ENCODE assay signal across 17 cellular contexts in genomic region chr14:104510794-104511611, GRCh38.
DNase-seq lines count a peak whose midpoint lies in the region; ATAC-seq and TF ChIP-seq lines count a peak whose summit lies in the region.
"Had no signal": no experiment of that assay in that cellular context is flagged by ENCODE, and none has a peak within 500 bp of the region (broad histone marks: within the 10 kb centered on the region; RNA-seq: fewer than 3 reads in every experiment).

No MANE protein-coding gene starts in this region.

- H3K36me3 ChIP-seq in heart right ventricle (no peaks in the 10 kb centered on the region), prostate gland (no peaks in the 10 kb centered on the region)
- H3K36me3 ChIP-seq: ascending aorta had no signal

- POLR2A ChIA-PET in activated CD4-positive, alpha-beta memory T cell treated with anti-CD3 and anti-CD28 coated beads for 36 hours (lab: Charles Lee): no interaction called here

- CTCF ChIA-PET in activated CD4-positive, alpha-beta memory T cell treated with anti-CD3 and anti-CD28 coated beads for 36 hours (lab: Charles Lee): no interaction called here

- H3K27me3 ChIP-seq in heart right ventricle (peaks cover 0 to 6% (median 0%) of the 10 kb centered on the region in 7 donors), prostate gland (replicated peaks; ENCODE audit: insufficient read depth) (peaks cover 10% of the 10 kb centered on the region)
- H3K27me3 ChIP-seq: ascending aorta had no signal

- no peaks in the 10 kb centered on the region for H3K36me3 Mint-ChIP-seq in activated CD4-positive, alpha-beta memory T cell treated with anti-CD3 and anti-CD28 coated beads for 36 hours
- H3K36me3 Mint-ChIP-seq: stimulated activated memory B cell treated with anti-CD40 and anti-IgM and Interleukin-4, amounts not matched to agents 10 μg/mL and 1 μg/mL and 100 μg/mL, for 72 hours had no signal

- H3K4me1 ChIP-seq in heart right ventricle: peaks cover 0 to 11% (median 0%) of the 10 kb centered on the region in 9 donors
- H3K4me1 ChIP-seq in prostate gland (replicated peaks): no peaks in the 10 kb centered on the region
- H3K4me1 ChIP-seq: ascending aorta had no signal

- intact Hi-C loops in heart right ventricle (cut with DNase I): no loop called here
- intact Hi-C loops in prostate gland (cut with DNase I): no loop called here
- intact Hi-C loops in activated CD4-positive, alpha-beta memory T cell treated with anti-CD3 and anti-CD28 coated beads for 36 hours (cut with micrococcal nuclease): no loop called here

- H3K4me3 Mint-ChIP-seq in activated CD4-positive, alpha-beta memory T cell treated with anti-CD3 and anti-CD28 coated beads for 36 hours: no peak overlapping the region
- H3K4me3 Mint-ChIP-seq: activated CD8-positive, alpha-beta T cell treated with anti-CD3 and anti-CD28 coated beads for 36 hours; activated T-helper 17 cell treated with anti-CD3 and anti-CD28 coated beads, Interleukin-2, amount 50 U/mL, for 72 hours; B cell; stimulated activated memory B cell treated with anti-CD40 and anti-IgM and Interleukin-4, amounts not matched to agents 10 μg/mL and 1 μg/mL and 100 μg/mL, for 72 hours had no signal

- H3K9me3 ChIP-seq in heart right ventricle: peaks cover 0 to 10% (median 0%) of the 10 kb centered on the region in 11 donors
- no peaks in the 10 kb centered on the region for H3K9me3 ChIP-seq in prostate gland

- ATAC-seq in heart right ventricle: peak; percentile 82 to 98 (median 92)
- no peak for ATAC-seq in HG03457 (IDR thresholded peaks at IDR 0.05; ENCODE audit: unreplicated experiment)
- ATAC-seq: activated CD8-positive, alpha-beta T cell treated with anti-CD3 and anti-CD28 coated beads for 36 hours; activated T-helper 17 cell treated with anti-CD3 and anti-CD28 coated beads, Interleukin-2, amount 50 U/mL, for 72 hours; stimulated activated memory B cell treated with anti-CD40 and anti-IgM and Interleukin-4, amounts not matched to agents 10 μg/mL and 1 μg/mL and 100 μg/mL, for 72 hours had no signal

- H3K4me3 ChIP-seq in heart right ventricle (no peak overlapping the region), prostate gland (no peak overlapping the region)
- H3K4me3 ChIP-seq: ascending aorta, smooth muscle cell had no signal

- TF ChIP-seq POLR2A in prostate gland (IDR thresholded peaks at IDR 0.05): no peak

- peak; percentile 16 for DNase-seq in GM13977 (ENCODE audit: low spot score)
- peak in 40 of 56 donors; percentile 14 to 84 (median 51) for DNase-seq in amygdala (lab: John Stamatoyannopoulos, UW)
- DNase-seq in heart right ventricle: peak; percentile 48 to 74
- peak; percentile 89 for DNase-seq in prostate gland (ENCODE audit: low spot score)
- no peak for DNase-seq in DMS53 (lab: John Stamatoyannopoulos, UW)
- no peak for DNase-seq in activated CD4-positive, CD25-positive, alpha-beta regulatory T cell (lab: John Stamatoyannopoulos, UW)
- no peak for DNase-seq in activated CD4-positive, alpha-beta memory T cell treated with anti-CD3 and anti-CD28 coated beads for 36 hours
- DNase-seq: activated CD8-positive, alpha-beta T cell treated with anti-CD3 and anti-CD28 coated beads for 36 hours; dermis blood vessel endothelial cell; SHP77; T1000 had no signal

- H3K27ac ChIP-seq in heart right ventricle (peak overlapping the region in 4 of 10 donors; percentile 15 to 58 (median 33)), prostate gland (peak overlapping the region; percentile 10 to 22)
- H3K27ac ChIP-seq: ascending aorta had no signal

- WGBS in heart right ventricle, 2 donors: 62 to 82% methylated on average over 32 of the region's 32 CpGs
- 39% methylated on average over 27 of the region's 32 CpGs for WGBS in prostate gland

- H3K4me1 Mint-ChIP-seq in activated CD4-positive, alpha-beta memory T cell treated with anti-CD3 and anti-CD28 coated beads for 36 hours (ENCODE audit: low read depth): no peaks in the 10 kb centered on the region
- H3K4me1 Mint-ChIP-seq: activated T-helper 17 cell treated with anti-CD3 and anti-CD28 coated beads, Interleukin-2, amount 50 U/mL, for 72 hours; B cell; stimulated activated memory B cell treated with anti-CD40 and anti-IgM and Interleukin-4, amounts not matched to agents 10 μg/mL and 1 μg/mL and 100 μg/mL, for 72 hours had no signal

- H3K27ac Mint-ChIP-seq in activated CD4-positive, alpha-beta memory T cell treated with anti-CD3 and anti-CD28 coated beads for 36 hours: no peak overlapping the region
- H3K27ac Mint-ChIP-seq: activated CD8-positive, alpha-beta T cell treated with anti-CD3 and anti-CD28 coated beads for 36 hours; activated T-helper 17 cell treated with anti-CD3 and anti-CD28 coated beads, Interleukin-2, amount 50 U/mL, for 72 hours; B cell; stimulated activated memory B cell treated with anti-CD40 and anti-IgM and Interleukin-4, amounts not matched to agents 10 μg/mL and 1 μg/mL and 100 μg/mL, for 72 hours had no signal

- peaks cover 14% of the 10 kb centered on the region for H3K27me3 Mint-ChIP-seq in activated CD4-positive, alpha-beta memory T cell treated with anti-CD3 and anti-CD28 coated beads for 36 hours

- TF ChIP-seq CTCF in GM13977 (IDR thresholded peaks at IDR 0.05; ENCODE audit: extremely low read depth, insufficient read depth, missing control alignments) (no peak), heart right ventricle (IDR thresholded peaks at IDR 0.05) (no peak), prostate gland (IDR thresholded peaks at IDR 0.05) (no peak)

- in situ Hi-C loops in GM13977 (cut with MboI; ENCODE audit: low pct_unique_long_range_greater_than_20kb, low sequenced_read_pairs, unreplicated experiment): no loop called here

- no peaks in the 10 kb centered on the region for H3K9me3 Mint-ChIP-seq in activated CD4-positive, alpha-beta memory T cell treated with anti-CD3 and anti-CD28 coated beads for 36 hours
- H3K9me3 Mint-ChIP-seq: activated CD8-positive, alpha-beta T cell treated with anti-CD3 and anti-CD28 coated beads for 36 hours; activated T-helper 17 cell treated with anti-CD3 and anti-CD28 coated beads, Interleukin-2, amount 50 U/mL, for 72 hours had no signal

Comparison
In these comparisons a context has a peak if more than half of its experiments do, and no peak if none do; other contexts are left out.
1. DNase-seq: peak in GM13977 (single experiment), amygdala (40 of 56), heart right ventricle (2 of 2) and prostate gland (single experiment); none in DMS53 (single experiment), activated CD4-positive, CD25-positive, alpha-beta regulatory T cell (0 of 4) and activated CD4-positive, alpha-beta memory T cell treated with anti-CD3 and anti-CD28 coated beads for 36 hours (single experiment).